Comparison of ENCODE assay signal across 8 cellular contexts in the genomic region with DNA sequence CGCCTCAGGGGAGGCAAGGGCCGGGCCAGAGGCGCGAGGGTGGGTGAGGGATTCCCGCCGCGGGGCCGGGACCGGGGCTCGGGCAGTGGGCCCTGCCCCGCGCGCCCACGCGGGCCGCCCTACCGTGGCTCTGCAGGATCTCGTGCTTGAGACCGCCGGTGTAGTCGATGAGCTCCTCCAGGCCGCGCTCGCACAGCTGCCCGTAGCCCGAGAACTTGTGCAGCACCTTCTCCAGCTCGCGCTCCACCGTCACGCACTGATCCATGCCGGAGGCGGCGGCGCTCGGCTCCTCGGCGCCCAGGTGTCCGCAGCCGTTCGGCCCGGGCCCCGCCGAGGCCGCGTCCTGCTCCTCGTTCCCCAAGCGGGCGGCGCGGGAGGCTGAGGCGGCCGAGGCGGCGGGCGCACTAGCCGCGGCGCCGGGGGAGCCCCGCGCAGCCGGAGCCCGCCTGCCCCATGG. TPM values are rescaled to one million over a fixed set of nuclear protein-coding genes. Genes with fewer than 3 reads are reported as not detected.
DNase-seq lines count a peak whose midpoint lies in the region; ATAC-seq and TF ChIP-seq lines count a peak whose summit lies in the region.
"Not testable (repeated sequence)": the region's sequence is repeated elsewhere in the genome, so short reads cannot be mapped to it uniquely, and the experiment has no call there.

No MANE protein-coding gene starts in this region.

- ATAC-seq in GM21515 (IDR thresholded peaks at IDR 0.05; ENCODE audit: unreplicated experiment) = peak; percentile 36
- ATAC-seq in HG03442 (IDR thresholded peaks at IDR 0.05; ENCODE audit: unreplicated experiment) = peak; percentile 21

- not testable (repeated sequence) for H3K36me3 Mint-ChIP-seq in glutamatergic neuron (ENCODE audit: unreplicated experiment); nephron (ENCODE audit: low read depth)

- H3K9me3 Mint-ChIP-seq in glutamatergic neuron (ENCODE audit: unreplicated experiment); nephron: not testable (repeated sequence)

- not testable (repeated sequence) for H3K4me1 Mint-ChIP-seq in glutamatergic neuron (ENCODE audit: low read depth, unreplicated experiment); nephron

- not testable (repeated sequence) for TF ChIP-seq CTCF in glutamatergic neuron (IDR thresholded peaks at IDR 0.05; ENCODE audit: partially characterized antibody, unreplicated experiment); nephron (IDR thresholded peaks at IDR 0.05; ENCODE audit: unreplicated experiment in 3 of 3)

- H3K27ac Mint-ChIP-seq in glutamatergic neuron (ENCODE audit: unreplicated experiment) = not testable (repeated sequence)
- H3K27ac Mint-ChIP-seq in nephron = peak overlapping the region in 1 of 3 experiments; percentile 100

- H3K4me3 Mint-ChIP-seq in glutamatergic neuron (ENCODE audit: unreplicated experiment) (peak overlapping the region; percentile 71), nephron (peak overlapping the region; percentile 77 to 96 (median 87))

- not testable (repeated sequence) for H3K27me3 Mint-ChIP-seq in glutamatergic neuron (ENCODE audit: unreplicated experiment); nephron (ENCODE audit: low read depth)

- DNase-seq in Caki2 (ENCODE audit: low read depth) = peak; percentile 44
- peak; percentile 31 to 77 (median 53) for DNase-seq in T-helper 2 cell
- peak; percentile 56 for DNase-seq in amniotic epithelial cell (ENCODE audit: low read depth)
- peak; percentile 51 for DNase-seq in glutamatergic neuron
- peak; percentile 70 for DNase-seq in stimulated activated CD8-positive, alpha-beta memory T cell treated with anti-CD3 and anti-CD28 coated beads, Interleukin-4, amount 100 ng/mL, for 48 hours

- in situ Hi-C loops in Caki2 (cut with HindIII; ENCODE audit: low pct_unique_long_range_greater_than_20kb, low sequenced_read_pairs) = not testable (repeated sequence)

RNA-seq across cellular contexts. Expression of a gene that starts 54.2 kb away (rescaled TPM):
- 0.34 TPM in 1 of 2 replicates, not detected in the other for total RNA-seq in Caki2 (2014; rRNA removed; shearing (Covaris generic); ENCODE audit: low replicate concordance)
- total RNA-seq in glutamatergic neuron (ENCODE audit: unreplicated experiment) = 5.4 TPM

Comparison
In these comparisons a context has a peak if more than half of its experiments do, and no peak if none do; other contexts are left out.
1. Peak in every context shown above with its lines: DNase-seq and ATAC-seq.